In genomic region chr11:14041040-14041439, GRCh38 we compare ENCODE assay signal across 12 cellular contexts.
A peak's percentile ranks its signal among the peaks of the same experiment; 100 is the strongest.
DNase-seq lines count a peak whose midpoint lies in the region; ATAC-seq, FAIRE-seq and TF ChIP-seq lines count a peak whose summit lies in the region.
"Had no signal": no experiment of that assay in that cellular context is flagged by ENCODE, and none has a peak within 500 bp of the region (broad histone marks: within the 10 kb centered on the region; RNA-seq: fewer than 3 reads in every experiment).

No MANE protein-coding gene starts in this region.

- no peak overlapping the region for H3K4me3 Mint-ChIP-seq in effector memory CD8-positive, alpha-beta T cell

- no peak for TF ChIP-seq EP300 in A549 (IDR thresholded peaks at IDR 0.05)

- no peak overlapping the region for H3K27ac Mint-ChIP-seq in effector memory CD8-positive, alpha-beta T cell

- CTCF ChIA-PET in A549 (lab: Yijun Ruan, JAX) (interaction anchor here (1.2 to 1.8 kb wide), 3 partner anchors 14 to 203 kb away, joined by 3 to 6 read pairs (median 5); no protein-coding TSS in a partner anchor), Panc1 (lab: Charles Lee) (no interaction called here)

- H3K4me2 ChIP-seq in A549 = no peak overlapping the region

- in situ Hi-C loops in Panc1 (cut with HindIII; ENCODE audit: low pct_unique_long_range_greater_than_20kb, low sequenced_read_pairs) = no loop called here

- H3K9me3 Mint-ChIP-seq in effector memory CD8-positive, alpha-beta T cell = no peaks in the 10 kb centered on the region

- H3K4me1 Mint-ChIP-seq in effector memory CD8-positive, alpha-beta T cell (ENCODE audit: low read depth in 2 of 2) = no peaks in the 10 kb centered on the region

- TF ChIP-seq CTCF in A549 (IDR thresholded peaks at IDR 0.05) = peak; percentile 29; the same call in 2 of the 3 replicates
- TF ChIP-seq CTCF in GM12872 (IDR thresholded peaks at IDR 0.05; ENCODE audit: insufficient read depth, low read depth, low read length) = peak; percentile 28; the same call in 2 of the 3 replicates
- TF ChIP-seq CTCF in Panc1 (IDR thresholded peaks at IDR 0.05) = peak; percentile 49
- peak; percentile 58 for TF ChIP-seq CTCF in fibroblast of villous mesenchyme (IDR thresholded peaks at IDR 0.05; ENCODE audit: insufficient read depth, low read depth, low read length)

- H3K27ac ChIP-seq in A549 (no peak overlapping the region), Panc1 (ENCODE audit: low read length) (no peak overlapping the region)

- DNase-seq in A549 (ENCODE audit: low read depth in 1 of 2, low spot score in 1 of 2) = peak in 1 of 2 experiments; percentile 17
- DNase-seq in Panc1 (ENCODE audit: low read depth, low spot score) = no peak
- peak; percentile 14 for DNase-seq in fibroblast of villous mesenchyme (ENCODE audit: low read depth)
- no peak for DNase-seq in effector memory CD8-positive, alpha-beta T cell
- no peak for DNase-seq in COLO829 (ENCODE audit: low spot score)
- no peak for DNase-seq in Ammon's horn (ENCODE audit: low spot score)
- DNase-seq: activated CD4-positive, CD25-positive, alpha-beta regulatory T cell treated with anti-CD3 and anti-CD28 coated beads, Interleukin-2, amount 50 U/mL, for 72 hours; activated naive CD4-positive, alpha-beta T cell; NCI-H1694 had no signal

- 13% methylated on average over 4 of the region's 4 CpGs for WGBS in A549 (ENCODE audit: missing lambda C conversion rate)

- H3K9me3 ChIP-seq in A549 (no peaks in the 10 kb centered on the region), Panc1 (ENCODE audit: control insufficient read depth, insufficient read depth, low read depth, low read length) (no peaks in the 10 kb centered on the region)

- H3K27me3 Mint-ChIP-seq in effector memory CD8-positive, alpha-beta T cell = peaks cover 6 to 10% of the 10 kb centered on the region in 2 donors

- no TSS peak for BruUV-seq in Panc1 (replicated peaks; lab: Mats Ljungman, UMichigan)

- peaks cover 2% of the 10 kb centered on the region; the same call in 1 of the 2 replicates for H3K27me3 ChIP-seq in Panc1 (ENCODE audit: control insufficient read depth, insufficient read depth, low read length)

- H3K4me3 ChIP-seq in A549 (no peak overlapping the region), Panc1 (ENCODE audit: low read depth in 2 of 2, low read length in 2 of 2) (no peak overlapping the region), fibroblast of villous mesenchyme (ENCODE audit: low read depth, low read length) (no peak overlapping the region)

- no peaks in the 10 kb centered on the region for H3K36me3 Mint-ChIP-seq in effector memory CD8-positive, alpha-beta T cell (ENCODE audit: insufficient read depth)

- no peak for FAIRE-seq in A549 (lab: Jason Lieb, UNC)
- FAIRE-seq: RCC 7860 had no signal

- POLR2A ChIA-PET in A549 (lab: Yijun Ruan, JAX) (no interaction called here), Panc1 (lab: Charles Lee) (no interaction called here)

- peak; percentile 45 to 64; a peak in 4 of 5 replicates for TF ChIP-seq RAD21 in A549 (conservative IDR thresholded peaks at IDR 0.05 in 1 of 2, IDR thresholded peaks at IDR 0.05 in 1 of 2)

- TF ChIP-seq POLR2A in A549 (IDR thresholded peaks at IDR 0.05; ENCODE audit: low read length) = no peak

- ATAC-seq in A549 = peak; percentile 47 to 48; a peak in 2 of 6 replicates
- ATAC-seq in Panc1 = no peak
- ATAC-seq in effector memory CD8-positive, alpha-beta T cell (replicated peaks) = no peak
- no peak for ATAC-seq in GM21367 (IDR thresholded peaks at IDR 0.05; ENCODE audit: unreplicated experiment)

- no peaks in the 10 kb centered on the region for H3K4me1 ChIP-seq in A549
- H3K4me1 ChIP-seq in Panc1 (ENCODE audit: control insufficient read depth, insufficient read depth, low read length) = no peaks in the 10 kb centered on the region

- no peaks in the 10 kb centered on the region for H3K36me3 ChIP-seq in Panc1 (ENCODE audit: control insufficient read depth, insufficient read depth, low read length)

- intact Hi-C loops in Panc1 (cut with micrococcal nuclease; ENCODE audit: unreplicated experiment) = no loop called here

TF ChIP-seq in A549, 52 proteins besides CTCF, POLR2A, EP300 and RAD21:
- TF ChIP-seq RNF2 (IDR thresholded peaks at IDR 0.05; ENCODE audit: borderline replicate concordance, low read depth) = no peak
- TF ChIP-seq TP53 (CRISPR knock-in tag; IDR thresholded peaks at IDR 0.05) = no peak
- TF ChIP-seq FOSB (CRISPR knock-in tag; IDR thresholded peaks at IDR 0.05) = no peak
- no peak for TF ChIP-seq CHD2 (IDR thresholded peaks at IDR 0.05; ENCODE audit: low read length, partially characterized antibody)
- no peak for TF ChIP-seq REST (IDR thresholded peaks at IDR 0.05)
- no peak for TF ChIP-seq KDM1A (IDR thresholded peaks at IDR 0.05; ENCODE audit: low read depth)
- TF ChIP-seq SREBF2 (IDR thresholded peaks at IDR 0.05) = no peak
- no peak for TF ChIP-seq ESRRA (IDR thresholded peaks at IDR 0.05; ENCODE audit: borderline replicate concordance, low read length)
- no peak for TF ChIP-seq MAX (IDR thresholded peaks at IDR 0.05)
- no peak for TF ChIP-seq FOSL2 (IDR thresholded peaks at IDR 0.05)
- no peak for TF ChIP-seq FOSL2 (CRISPR knock-in tag; IDR thresholded peaks at IDR 0.05)
- TF ChIP-seq RARB (CRISPR knock-in tag; IDR thresholded peaks at IDR 0.05) = no peak
- no peak for TF ChIP-seq HOXA7 (CRISPR knock-in tag; IDR thresholded peaks at IDR 0.05)
- 0 out of 3 replicates have a peak, but pooled peaks have one; percentile 21 for TF ChIP-seq SMC3 (IDR thresholded peaks at IDR 0.05)
- TF ChIP-seq HOXB5 (CRISPR knock-in tag; IDR thresholded peaks at IDR 0.05) = no peak
- TF ChIP-seq E2F6 (IDR thresholded peaks at IDR 0.05; ENCODE audit: borderline replicate concordance, low read depth) = no peak
- peak; percentile 46 for TF ChIP-seq MAFK (IDR thresholded peaks at IDR 0.05; ENCODE audit: partially characterized antibody)

Comparison
In these comparisons a context has a peak if more than half of its experiments do, and no peak if none do; other contexts are left out.
1. ATAC-seq: peak in A549 (2 of 2); none in Panc1 (single experiment), effector memory CD8-positive, alpha-beta T cell (single experiment) and GM21367 (single experiment).
2. Peak in every context shown above with its lines, with median percentiles within 50 percentile points of each other: CTCF ChIP-seq.